In the genomic region with DNA sequence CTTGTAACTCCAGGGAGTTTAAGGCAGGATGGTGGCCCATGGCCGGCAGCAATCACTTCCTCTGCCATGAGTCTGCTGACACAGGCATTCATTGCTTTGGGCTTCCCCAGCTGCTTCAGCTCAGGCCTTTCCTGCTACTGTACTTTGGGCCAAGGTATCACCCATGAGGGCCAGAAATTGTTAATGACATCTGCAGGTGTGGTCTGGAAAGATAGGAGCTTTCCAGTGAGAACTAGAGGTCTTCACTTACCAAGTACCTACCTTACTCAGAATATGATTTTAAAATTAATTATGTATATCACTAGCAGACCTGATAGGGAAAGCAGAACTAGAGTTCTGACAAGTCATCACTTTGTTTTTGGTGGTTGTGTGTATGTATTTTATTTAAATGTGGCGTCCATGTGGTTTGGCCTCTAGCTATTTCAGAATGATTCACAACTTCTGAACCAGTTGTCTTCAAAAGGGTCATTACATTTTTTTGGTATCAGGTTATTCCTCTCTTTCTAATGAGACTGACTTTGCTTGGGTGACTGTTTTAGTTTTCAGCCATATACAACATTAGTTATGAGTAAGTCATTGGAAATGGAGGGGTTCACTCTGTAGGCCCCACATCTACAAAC, we compare ENCODE assay signal across 8 cellular contexts.
DNase-seq lines count a peak whose midpoint lies in the region; ATAC-seq and TF ChIP-seq lines count a peak whose summit lies in the region.

No MANE protein-coding gene starts in this region.

- TF ChIP-seq CTCF in GM20000 (IDR thresholded peaks at IDR 0.05; ENCODE audit: extremely low read depth, missing control alignments): no peak

- peak overlapping the region; percentile 77 for H3K27ac ChIP-seq in substantia nigra (ENCODE audit: low read depth, low read length, poor library complexity, severe bottlenecking)

- peak; percentile 37 for ATAC-seq in HG03558 (IDR thresholded peaks at IDR 0.05; ENCODE audit: extremely low read depth, unreplicated experiment)

- DNase-seq in Ammon's horn (ENCODE audit: low spot score) (peak; percentile 58), GM20000 (ENCODE audit: low spot score) (peak; percentile 70), fibroblast of peridontal ligament (ENCODE audit: extremely low read depth) (peak; percentile 87), substantia nigra (lab: John Stamatoyannopoulos, UW) (peak in 11 of 49 donors; percentile 12 to 43 (median 24)), COLO668 (lab: John Stamatoyannopoulos, UW; ENCODE audit: unreplicated experiment) (no peak), AML-193 (lab: John Stamatoyannopoulos, UW) (no peak), NCI-H82 (lab: John Stamatoyannopoulos, UW) (no peak)

Comparison
In these comparisons a context has a peak if more than half of its experiments do, and no peak if none do; other contexts are left out.
1. DNase-seq: peak in Ammon's horn (single experiment), GM20000 (single experiment) and fibroblast of peridontal ligament (single experiment); none in COLO668 (single experiment), AML-193 (0 of 2) and NCI-H82 (single experiment).